ENCODE assay signal across 1 cellular context in genomic region chr10:121449457-121450045, GRCh38.
TF ChIP-seq lines count a peak whose summit lies in the region.

No MANE protein-coding gene starts in this region.

TF ChIP-seq in HepG2, 621 proteins besides CTCF, POLR2A, EP300 and RAD21 (continued from another document):
- no peak for TF ChIP-seq CHD2 (IDR thresholded peaks at IDR 0.05; ENCODE audit: low read depth, low read length)
- TF ChIP-seq HINFP (CRISPR knock-in tag; IDR thresholded peaks at IDR 0.05; ENCODE audit: low read depth), result no peak
- TF ChIP-seq DNMT3B (CRISPR knock-in tag; conservative IDR thresholded peaks at IDR 0.05), result no peak
